ENCODE assay signal across 1 cellular context in the genomic region with DNA sequence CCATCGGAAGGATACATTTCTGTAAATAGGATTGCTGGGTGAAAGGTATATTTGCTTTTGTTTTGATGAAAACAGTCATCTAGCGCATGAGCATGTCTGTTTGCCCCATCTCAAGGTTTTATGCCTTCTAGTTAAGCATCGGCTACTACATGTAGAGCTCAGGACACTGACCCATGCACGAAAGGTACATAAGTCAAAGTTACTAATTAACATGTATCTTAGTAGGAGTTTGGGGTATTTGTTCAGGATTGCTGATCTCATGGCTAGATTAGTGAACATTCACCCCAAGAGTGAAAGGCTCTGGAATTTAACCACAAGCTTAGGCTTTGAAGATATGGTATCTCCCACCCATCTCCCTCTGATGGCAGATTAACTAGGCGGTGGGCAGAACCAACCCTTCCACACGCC.
A peak's percentile ranks its signal among the peaks of the same experiment; 100 is the strongest.
TF ChIP-seq lines count a peak whose summit lies in the region.

No MANE protein-coding gene starts in this region.

TF ChIP-seq in HepG2, 621 proteins besides CTCF, POLR2A, EP300 and RAD21 (continued from another document and continues in another):
- TF ChIP-seq PCBP1 (IDR thresholded peaks at IDR 0.05; ENCODE audit: borderline replicate concordance, low read depth, low read length), result no peak
- TF ChIP-seq MATR3 (CRISPR knock-in tag; IDR thresholded peaks at IDR 0.05), result no peak
- TF ChIP-seq ZNF564 (CRISPR knock-in tag; IDR thresholded peaks at IDR 0.05), result no peak
- no peak for TF ChIP-seq FIP1L1 (IDR thresholded peaks at IDR 0.05; ENCODE audit: borderline replicate concordance, insufficient read depth, low read depth, low read length)
- TF ChIP-seq ZNF234 (CRISPR knock-in tag; conservative IDR thresholded peaks at IDR 0.05), result no peak
- TF ChIP-seq TBP (CRISPR knock-in tag; IDR thresholded peaks at IDR 0.05), result no peak
- TF ChIP-seq, protein P1, sequence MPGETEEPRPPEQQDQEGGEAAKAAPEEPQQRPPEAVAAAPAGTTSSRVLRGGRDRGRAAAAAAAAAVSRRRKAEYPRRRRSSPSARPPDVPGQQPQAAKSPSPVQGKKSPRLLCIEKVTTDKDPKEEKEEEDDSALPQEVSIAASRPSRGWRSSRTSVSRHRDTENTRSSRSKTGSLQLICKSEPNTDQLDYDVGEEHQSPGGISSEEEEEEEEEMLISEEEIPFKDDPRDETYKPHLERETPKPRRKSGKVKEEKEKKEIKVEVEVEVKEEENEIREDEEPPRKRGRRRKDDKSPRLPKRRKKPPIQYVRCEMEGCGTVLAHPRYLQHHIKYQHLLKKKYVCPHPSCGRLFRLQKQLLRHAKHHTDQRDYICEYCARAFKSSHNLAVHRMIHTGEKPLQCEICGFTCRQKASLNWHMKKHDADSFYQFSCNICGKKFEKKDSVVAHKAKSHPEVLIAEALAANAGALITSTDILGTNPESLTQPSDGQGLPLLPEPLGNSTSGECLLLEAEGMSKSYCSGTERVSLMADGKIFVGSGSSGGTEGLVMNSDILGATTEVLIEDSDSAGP (CRISPR knock-in tag; IDR thresholded peaks at IDR 0.05; ENCODE audit: borderline replicate concordance), result no peak
- no peak for TF ChIP-seq ZNF335 (CRISPR knock-in tag; IDR thresholded peaks at IDR 0.05)
- TF ChIP-seq MXD4 (CRISPR knock-in tag; IDR thresholded peaks at IDR 0.05), result no peak
- no peak for TF ChIP-seq CENPX (CRISPR knock-in tag; IDR thresholded peaks at IDR 0.05)
- no peak for TF ChIP-seq NFYC (CRISPR knock-in tag; IDR thresholded peaks at IDR 0.05)
- TF ChIP-seq, protein P2, sequence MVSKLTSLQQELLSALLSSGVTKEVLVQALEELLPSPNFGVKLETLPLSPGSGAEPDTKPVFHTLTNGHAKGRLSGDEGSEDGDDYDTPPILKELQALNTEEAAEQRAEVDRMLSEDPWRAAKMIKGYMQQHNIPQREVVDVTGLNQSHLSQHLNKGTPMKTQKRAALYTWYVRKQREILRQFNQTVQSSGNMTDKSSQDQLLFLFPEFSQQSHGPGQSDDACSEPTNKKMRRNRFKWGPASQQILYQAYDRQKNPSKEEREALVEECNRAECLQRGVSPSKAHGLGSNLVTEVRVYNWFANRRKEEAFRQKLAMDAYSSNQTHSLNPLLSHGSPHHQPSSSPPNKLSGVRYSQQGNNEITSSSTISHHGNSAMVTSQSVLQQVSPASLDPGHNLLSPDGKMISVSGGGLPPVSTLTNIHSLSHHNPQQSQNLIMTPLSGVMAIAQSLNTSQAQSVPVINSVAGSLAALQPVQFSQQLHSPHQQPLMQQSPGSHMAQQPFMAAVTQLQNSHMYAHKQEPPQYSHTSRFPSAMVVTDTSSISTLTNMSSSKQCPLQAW (CRISPR knock-in tag; IDR thresholded peaks at IDR 0.05), result peak; percentile 60; the same call in 1 of the 2 replicates
- TF ChIP-seq, protein P3, sequence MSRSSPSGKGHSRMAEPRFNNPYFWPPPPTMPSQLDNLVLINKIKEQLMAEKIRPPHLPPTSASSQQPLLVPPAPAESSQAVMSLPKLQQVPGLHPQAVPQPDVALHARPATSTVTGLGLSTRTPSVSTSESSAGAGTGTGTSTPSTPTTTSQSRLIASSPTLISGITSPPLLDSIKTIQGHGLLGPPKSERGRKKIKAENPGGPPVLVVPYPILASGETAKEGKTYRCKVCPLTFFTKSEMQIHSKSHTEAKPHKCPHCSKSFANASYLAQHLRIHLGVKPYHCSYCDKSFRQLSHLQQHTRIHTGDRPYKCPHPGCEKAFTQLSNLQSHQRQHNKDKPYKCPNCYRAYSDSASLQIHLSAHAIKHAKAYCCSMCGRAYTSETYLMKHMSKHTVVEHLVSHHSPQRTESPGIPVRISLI (CRISPR knock-in tag; IDR thresholded peaks at IDR 0.05; ENCODE audit: borderline replicate concordance), result no peak
- no peak for TF ChIP-seq ZNF101 (CRISPR knock-in tag; IDR thresholded peaks at IDR 0.05; ENCODE audit: borderline replicate concordance, low read depth)
- TF ChIP-seq TCF7L2 (IDR thresholded peaks at IDR 0.05; ENCODE audit: low read depth, low read length), result no peak
- TF ChIP-seq ZNF383 (CRISPR knock-in tag; IDR thresholded peaks at IDR 0.05; ENCODE audit: borderline replicate concordance), result no peak
- TF ChIP-seq SSRP1 (CRISPR knock-in tag; IDR thresholded peaks at IDR 0.05), result no peak
- no peak for TF ChIP-seq ZNF670 (CRISPR knock-in tag; IDR thresholded peaks at IDR 0.05; ENCODE audit: borderline replicate concordance)
- TF ChIP-seq, protein P4, sequence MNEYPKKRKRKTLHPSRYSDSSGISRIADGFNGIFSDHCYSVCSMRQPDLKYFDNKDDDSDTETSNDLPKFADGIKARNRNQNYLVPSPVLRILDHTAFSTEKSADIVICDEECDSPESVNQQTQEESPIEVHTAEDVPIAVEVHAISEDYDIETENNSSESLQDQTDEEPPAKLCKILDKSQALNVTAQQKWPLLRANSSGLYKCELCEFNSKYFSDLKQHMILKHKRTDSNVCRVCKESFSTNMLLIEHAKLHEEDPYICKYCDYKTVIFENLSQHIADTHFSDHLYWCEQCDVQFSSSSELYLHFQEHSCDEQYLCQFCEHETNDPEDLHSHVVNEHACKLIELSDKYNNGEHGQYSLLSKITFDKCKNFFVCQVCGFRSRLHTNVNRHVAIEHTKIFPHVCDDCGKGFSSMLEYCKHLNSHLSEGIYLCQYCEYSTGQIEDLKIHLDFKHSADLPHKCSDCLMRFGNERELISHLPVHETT (CRISPR knock-in tag; conservative IDR thresholded peaks at IDR 0.05), result no peak
- TF ChIP-seq JDP2 (CRISPR knock-in tag; IDR thresholded peaks at IDR 0.05; ENCODE audit: borderline replicate concordance), result no peak
- TF ChIP-seq BCL6 (CRISPR knock-in tag; IDR thresholded peaks at IDR 0.05), result peak; percentile 95
- 0 out of 2 replicates have a peak, but pooled peaks have one; percentile 8 for TF ChIP-seq POGZ (CRISPR knock-in tag; IDR thresholded peaks at IDR 0.05)
- TF ChIP-seq MIER2 (CRISPR knock-in tag; IDR thresholded peaks at IDR 0.05), result no peak
- TF ChIP-seq POLR2AphosphoS2 (IDR thresholded peaks at IDR 0.05; ENCODE audit: low read depth, low read length), result no peak
- no peak for TF ChIP-seq NBN (conservative IDR thresholded peaks at IDR 0.05)
- no peak for TF ChIP-seq SIN3A (IDR thresholded peaks at IDR 0.05; ENCODE audit: borderline replicate concordance, low read depth, low read length)
- no peak for TF ChIP-seq ZNF589 (CRISPR knock-in tag; conservative IDR thresholded peaks at IDR 0.05)
- TF ChIP-seq, protein P5, sequence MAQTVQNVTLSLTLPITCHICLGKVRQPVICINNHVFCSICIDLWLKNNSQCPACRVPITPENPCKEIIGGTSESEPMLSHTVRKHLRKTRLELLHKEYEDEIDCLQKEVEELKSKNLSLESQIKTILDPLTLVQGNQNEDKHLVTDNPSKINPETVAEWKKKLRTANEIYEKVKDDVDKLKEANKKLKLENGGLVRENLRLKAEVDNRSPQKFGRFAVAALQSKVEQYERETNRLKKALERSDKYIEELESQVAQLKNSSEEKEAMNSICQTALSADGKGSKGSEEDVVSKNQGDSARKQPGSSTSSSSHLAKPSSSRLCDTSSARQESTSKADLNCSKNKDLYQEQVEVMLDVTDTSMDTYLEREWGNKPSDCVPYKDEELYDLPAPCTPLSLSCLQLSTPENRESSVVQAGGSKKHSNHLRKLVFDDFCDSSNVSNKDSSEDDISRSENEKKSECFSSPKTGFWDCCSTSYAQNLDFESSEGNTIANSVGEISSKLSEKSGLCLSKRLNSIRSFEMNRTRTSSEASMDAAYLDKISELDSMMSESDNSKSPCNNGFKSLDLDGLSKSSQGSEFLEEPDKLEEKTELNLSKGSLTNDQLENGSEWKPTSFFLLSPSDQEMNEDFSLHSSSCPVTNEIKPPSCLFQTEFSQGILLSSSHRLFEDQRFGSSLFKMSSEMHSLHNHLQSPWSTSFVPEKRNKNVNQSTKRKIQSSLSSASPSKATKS (CRISPR knock-in tag; IDR thresholded peaks at IDR 0.05), result no peak
- no peak for TF ChIP-seq ZNF232 (CRISPR knock-in tag; IDR thresholded peaks at IDR 0.05; ENCODE audit: borderline replicate concordance)
- TF ChIP-seq, protein P6, sequence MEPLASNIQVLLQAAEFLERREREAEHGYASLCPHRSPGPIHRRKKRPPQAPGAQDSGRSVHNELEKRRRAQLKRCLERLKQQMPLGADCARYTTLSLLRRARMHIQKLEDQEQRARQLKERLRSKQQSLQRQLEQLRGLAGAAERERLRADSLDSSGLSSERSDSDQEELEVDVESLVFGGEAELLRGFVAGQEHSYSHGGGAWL (CRISPR knock-in tag; IDR thresholded peaks at IDR 0.05), result no peak
- peak; percentile 73; the same call in 1 of the 2 replicates for TF ChIP-seq SALL1 (CRISPR knock-in tag; IDR thresholded peaks at IDR 0.05)
- TF ChIP-seq, protein P7, sequence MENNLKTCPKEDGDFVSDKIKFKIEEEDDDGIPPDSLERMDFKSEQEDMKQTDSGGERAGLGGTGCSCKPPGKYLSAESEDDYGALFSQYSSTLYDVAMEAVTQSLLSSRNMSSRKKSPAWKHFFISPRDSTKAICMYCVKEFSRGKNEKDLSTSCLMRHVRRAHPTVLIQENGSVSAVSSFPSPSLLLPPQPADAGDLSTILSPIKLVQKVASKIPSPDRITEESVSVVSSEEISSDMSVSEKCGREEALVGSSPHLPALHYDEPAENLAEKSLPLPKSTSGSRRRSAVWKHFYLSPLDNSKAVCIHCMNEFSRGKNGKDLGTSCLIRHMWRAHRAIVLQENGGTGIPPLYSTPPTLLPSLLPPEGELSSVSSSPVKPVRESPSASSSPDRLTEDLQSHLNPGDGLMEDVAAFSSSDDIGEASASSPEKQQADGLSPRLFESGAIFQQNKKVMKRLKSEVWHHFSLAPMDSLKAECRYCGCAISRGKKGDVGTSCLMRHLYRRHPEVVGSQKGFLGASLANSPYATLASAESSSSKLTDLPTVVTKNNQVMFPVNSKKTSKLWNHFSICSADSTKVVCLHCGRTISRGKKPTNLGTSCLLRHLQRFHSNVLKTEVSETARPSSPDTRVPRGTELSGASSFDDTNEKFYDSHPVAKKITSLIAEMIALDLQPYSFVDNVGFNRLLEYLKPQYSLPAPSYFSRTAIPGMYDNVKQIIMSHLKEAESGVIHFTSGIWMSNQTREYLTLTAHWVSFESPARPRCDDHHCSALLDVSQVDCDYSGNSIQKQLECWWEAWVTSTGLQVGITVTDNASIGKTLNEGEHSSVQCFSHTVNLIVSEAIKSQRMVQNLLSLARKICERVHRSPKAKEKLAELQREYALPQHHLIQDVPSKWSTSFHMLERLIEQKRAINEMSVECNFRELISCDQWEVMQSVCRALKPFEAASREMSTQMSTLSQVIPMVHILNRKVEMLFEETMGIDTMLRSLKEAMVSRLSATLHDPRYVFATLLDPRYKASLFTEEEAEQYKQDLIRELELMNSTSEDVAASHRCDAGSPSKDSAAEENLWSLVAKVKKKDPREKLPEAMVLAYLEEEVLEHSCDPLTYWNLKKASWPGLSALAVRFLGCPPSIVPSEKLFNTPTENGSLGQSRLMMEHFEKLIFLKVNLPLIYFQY (CRISPR knock-in tag; IDR thresholded peaks at IDR 0.05; ENCODE audit: borderline replicate concordance), result no peak
- TF ChIP-seq ZBTB20 (CRISPR knock-in tag; IDR thresholded peaks at IDR 0.05; ENCODE audit: borderline replicate concordance, low read depth), result no peak
- TF ChIP-seq KLF6 (CRISPR knock-in tag; IDR thresholded peaks at IDR 0.05), result no peak
- TF ChIP-seq ZNF781 (CRISPR knock-in tag; IDR thresholded peaks at IDR 0.05; ENCODE audit: borderline replicate concordance, not compliant biosample characterization), result no peak
- no peak for TF ChIP-seq SMC3 (IDR thresholded peaks at IDR 0.05; ENCODE audit: low read length)
- TF ChIP-seq, protein P8, sequence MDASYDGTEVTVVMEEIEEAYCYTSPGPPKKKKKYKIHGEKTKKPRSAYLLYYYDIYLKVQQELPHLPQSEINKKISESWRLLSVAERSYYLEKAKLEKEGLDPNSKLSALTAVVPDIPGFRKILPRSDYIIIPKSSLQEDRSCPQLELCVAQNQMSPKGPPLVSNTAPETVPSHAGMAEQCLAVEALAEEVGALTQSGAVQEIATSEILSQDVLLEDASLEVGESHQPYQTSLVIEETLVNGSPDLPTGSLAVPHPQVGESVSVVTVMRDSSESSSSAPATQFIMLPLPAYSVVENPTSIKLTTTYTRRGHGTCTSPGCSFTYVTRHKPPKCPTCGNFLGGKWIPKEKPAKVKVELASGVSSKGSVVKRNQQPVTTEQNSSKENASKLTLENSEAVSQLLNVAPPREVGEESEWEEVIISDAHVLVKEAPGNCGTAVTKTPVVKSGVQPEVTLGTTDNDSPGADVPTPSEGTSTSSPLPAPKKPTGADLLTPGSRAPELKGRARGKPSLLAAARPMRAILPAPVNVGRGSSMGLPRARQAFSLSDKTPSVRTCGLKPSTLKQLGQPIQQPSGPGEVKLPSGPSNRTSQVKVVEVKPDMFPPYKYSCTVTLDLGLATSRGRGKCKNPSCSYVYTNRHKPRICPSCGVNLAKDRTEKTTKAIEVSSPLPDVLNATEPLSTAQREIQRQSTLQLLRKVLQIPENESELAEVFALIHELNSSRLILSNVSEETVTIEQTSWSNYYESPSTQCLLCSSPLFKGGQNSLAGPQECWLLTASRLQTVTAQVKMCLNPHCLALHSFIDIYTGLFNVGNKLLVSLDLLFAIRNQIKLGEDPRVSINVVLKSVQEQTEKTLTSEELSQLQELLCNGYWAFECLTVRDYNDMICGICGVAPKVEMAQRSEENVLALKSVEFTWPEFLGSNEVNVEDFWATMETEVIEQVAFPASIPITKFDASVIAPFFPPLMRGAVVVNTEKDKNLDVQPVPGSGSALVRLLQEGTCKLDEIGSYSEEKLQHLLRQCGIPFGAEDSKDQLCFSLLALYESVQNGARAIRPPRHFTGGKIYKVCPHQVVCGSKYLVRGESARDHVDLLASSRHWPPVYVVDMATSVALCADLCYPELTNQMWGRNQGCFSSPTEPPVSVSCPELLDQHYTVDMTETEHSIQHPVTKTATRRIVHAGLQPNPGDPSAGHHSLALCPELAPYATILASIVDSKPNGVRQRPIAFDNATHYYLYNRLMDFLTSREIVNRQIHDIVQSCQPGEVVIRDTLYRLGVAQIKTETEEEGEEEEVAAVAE (CRISPR knock-in tag; IDR thresholded peaks at IDR 0.05; ENCODE audit: borderline replicate concordance), result 0 out of 2 replicates have a peak, but pooled peaks have one; percentile 39
- no peak for TF ChIP-seq SP2 (CRISPR knock-in tag; IDR thresholded peaks at IDR 0.05)
- TF ChIP-seq NR2C2 (CRISPR knock-in tag; IDR thresholded peaks at IDR 0.05; ENCODE audit: borderline replicate concordance), result no peak
- no peak for TF ChIP-seq PITX1 (CRISPR knock-in tag; IDR thresholded peaks at IDR 0.05)
- TF ChIP-seq, protein P9, sequence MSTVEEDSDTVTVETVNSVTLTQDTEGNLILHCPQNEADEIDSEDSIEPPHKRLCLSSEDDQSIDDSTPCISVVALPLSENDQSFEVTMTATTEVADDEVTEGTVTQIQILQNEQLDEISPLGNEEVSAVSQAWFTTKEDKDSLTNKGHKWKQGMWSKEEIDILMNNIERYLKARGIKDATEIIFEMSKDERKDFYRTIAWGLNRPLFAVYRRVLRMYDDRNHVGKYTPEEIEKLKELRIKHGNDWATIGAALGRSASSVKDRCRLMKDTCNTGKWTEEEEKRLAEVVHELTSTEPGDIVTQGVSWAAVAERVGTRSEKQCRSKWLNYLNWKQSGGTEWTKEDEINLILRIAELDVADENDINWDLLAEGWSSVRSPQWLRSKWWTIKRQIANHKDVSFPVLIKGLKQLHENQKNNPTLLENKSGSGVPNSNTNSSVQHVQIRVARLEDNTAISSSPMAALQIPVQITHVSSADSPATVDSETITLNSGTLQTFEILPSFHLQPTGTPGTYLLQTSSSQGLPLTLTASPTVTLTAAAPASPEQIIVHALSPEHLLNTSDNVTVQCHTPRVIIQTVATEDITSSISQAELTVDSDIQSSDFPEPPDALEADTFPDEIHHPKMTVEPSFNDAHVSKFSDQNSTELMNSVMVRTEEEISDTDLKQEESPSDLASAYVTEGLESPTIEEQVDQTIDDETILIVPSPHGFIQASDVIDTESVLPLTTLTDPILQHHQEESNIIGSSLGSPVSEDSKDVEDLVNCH (CRISPR knock-in tag; IDR thresholded peaks at IDR 0.05), result no peak
- TF ChIP-seq PRMT3 (CRISPR knock-in tag; IDR thresholded peaks at IDR 0.05; ENCODE audit: borderline replicate concordance, low read depth), result no peak
- no peak for TF ChIP-seq MXI1 (IDR thresholded peaks at IDR 0.05; ENCODE audit: borderline replicate concordance, low read depth, low read length)
